ENCODE assay signal across 22 cellular contexts in genomic region chr10:124323806-124324205, GRCh38.
"Had no signal": no experiment of that assay in that cellular context is flagged by ENCODE, and none has a peak within 500 bp of the region (broad histone marks: within the 10 kb centered on the region; RNA-seq: fewer than 3 reads in every experiment).

No MANE protein-coding gene starts in this region.

- H3K27ac Mint-ChIP-seq: activated CD4-positive, alpha-beta memory T cell treated with anti-CD3 and anti-CD28 coated beads for 36 hours; activated CD4-positive, alpha-beta T cell treated with anti-CD3 and anti-CD28 coated beads, Interleukin-2, amount 10 ng/mL, durations not matched to agents 24 days and 14 days; activated naive CD8-positive, alpha-beta T cell treated with anti-CD3 and anti-CD28 coated beads for 36 hours; activated T-cell treated with anti-CD3 and anti-CD28 coated beads, Interleukin-2, amount 50 U/mL, for 72 hours; mesothelial cell of epicardium had no signal

- H3K27ac ChIP-seq: adrenal gland, body of pancreas, colonic mucosa, esophagus muscularis mucosa, right atrium auricular region, thoracic aorta, uterus had no signal

- H3K4me3 Mint-ChIP-seq: activated CD4-positive, alpha-beta memory T cell treated with anti-CD3 and anti-CD28 coated beads for 36 hours; activated CD4-positive, alpha-beta T cell treated with anti-CD3 and anti-CD28 coated beads, Interleukin-2, amount 10 ng/mL, durations not matched to agents 24 days and 14 days; activated naive CD8-positive, alpha-beta T cell treated with anti-CD3 and anti-CD28 coated beads for 36 hours; activated T-cell treated with anti-CD3 and anti-CD28 coated beads, Interleukin-2, amount 50 U/mL, for 72 hours; mesothelial cell of epicardium; naive B cell; nephron progenitor cell had no signal

- H3K36me3 Mint-ChIP-seq: activated CD4-positive, alpha-beta memory T cell treated with anti-CD3 and anti-CD28 coated beads for 36 hours; activated naive CD8-positive, alpha-beta T cell treated with anti-CD3 and anti-CD28 coated beads for 36 hours; mesothelial cell of epicardium; naive B cell had no signal

- H3K27me3 Mint-ChIP-seq: activated CD4-positive, alpha-beta T cell treated with anti-CD3 and anti-CD28 coated beads, Interleukin-2, amount 10 ng/mL, durations not matched to agents 24 days and 14 days; activated naive CD8-positive, alpha-beta T cell treated with anti-CD3 and anti-CD28 coated beads for 36 hours had no signal

- H3K36me3 ChIP-seq: adrenal gland, colonic mucosa, esophagus muscularis mucosa, right atrium auricular region, thoracic aorta, uterus had no signal

- H3K27me3 ChIP-seq: adrenal gland, body of pancreas, colonic mucosa, esophagus muscularis mucosa, right atrium auricular region, uterus had no signal

- H3K9me3 Mint-ChIP-seq: activated CD4-positive, alpha-beta T cell treated with anti-CD3 and anti-CD28 coated beads, Interleukin-2, amount 10 ng/mL, durations not matched to agents 24 days and 14 days; activated naive CD8-positive, alpha-beta T cell treated with anti-CD3 and anti-CD28 coated beads for 36 hours; activated T-cell treated with anti-CD3 and anti-CD28 coated beads, Interleukin-2, amount 50 U/mL, for 72 hours; mesothelial cell of epicardium; nephron progenitor cell had no signal

- H3K4me1 ChIP-seq: adrenal gland, body of pancreas, colonic mucosa, esophagus muscularis mucosa, right atrium auricular region, uterus had no signal

- DNase-seq: activated CD4-positive, alpha-beta memory T cell treated with anti-CD3 and anti-CD28 coated beads for 36 hours; activated CD4-positive, alpha-beta T cell treated with anti-CD3 and anti-CD28 coated beads, Interleukin-2, amount 10 ng/mL, durations not matched to agents 24 days and 14 days; activated naive CD4-positive, alpha-beta T cell; activated naive CD8-positive, alpha-beta T cell treated with anti-CD3 and anti-CD28 coated beads for 36 hours; activated T-cell treated with anti-CD3 and anti-CD28 coated beads for 4 hours; activated T-cell treated with anti-CD3 and anti-CD28 coated beads, Interleukin-2, amount 50 U/mL, for 72 hours; aorta; body of pancreas; cerebellar nuclear complex; colonic mucosa; glutamatergic neuron; left ventricle myocardium superior; naive B cell; nephron progenitor cell; stimulated activated naive CD4-positive, alpha-beta T cell treated with Interleukin-2 at 50 U/mL for 16 hours; uterus had no signal

- H3K4me3 ChIP-seq: adrenal gland, body of pancreas, colonic mucosa, esophagus muscularis mucosa, right atrium auricular region, thoracic aorta, uterus had no signal

- H3K4me1 Mint-ChIP-seq: activated CD4-positive, alpha-beta T cell treated with anti-CD3 and anti-CD28 coated beads, Interleukin-2, amount 10 ng/mL, durations not matched to agents 24 days and 14 days; activated naive CD8-positive, alpha-beta T cell treated with anti-CD3 and anti-CD28 coated beads for 36 hours; naive B cell had no signal

- H3K9me3 ChIP-seq: adrenal gland, body of pancreas, colonic mucosa, esophagus muscularis mucosa, thoracic aorta, uterus had no signal

- ATAC-seq: activated CD4-positive, CD25-positive, alpha-beta regulatory T cell treated with anti-CD3 and anti-CD28 coated beads, Interleukin-2, amount 50 U/mL, for 24 hours; activated T-cell treated with anti-CD3 and anti-CD28 coated beads, Interleukin-2, amount 50 U/mL, for 72 hours; body of pancreas had no signal
